In genomic region chr15:73344051-73344450, GRCh38 we compare ENCODE assay signal across 20 cellular contexts. TPM values are rescaled to one million over a fixed set of nuclear protein-coding genes. Genes with fewer than 3 reads are reported as not detected.
DNase-seq lines count a peak whose midpoint lies in the region; ATAC-seq and TF ChIP-seq lines count a peak whose summit lies in the region.
"Had no signal": no experiment of that assay in that cellular context is flagged by ENCODE, and none has a peak within 500 bp of the region (broad histone marks: within the 10 kb centered on the region; RNA-seq: fewer than 3 reads in every experiment).

No MANE protein-coding gene starts in this region.

- no peaks in the 10 kb centered on the region for H3K79me2 ChIP-seq in smooth muscle cell (ENCODE audit: low read depth)

- no peaks in the 10 kb centered on the region for H4K20me1 ChIP-seq in smooth muscle cell (ENCODE audit: low read depth)

- no peak overlapping the region for H3K4me3 ChIP-seq in cardiac muscle cell
- no peak overlapping the region for H3K4me3 ChIP-seq in heart left ventricle
- H3K4me3 ChIP-seq in thyroid gland (replicated peaks in 1 of 3), result no peak overlapping the region
- no peak overlapping the region for H3K4me3 ChIP-seq in smooth muscle cell
- H3K4me3 ChIP-seq: GM23338, Peyer's patch had no signal

- 60 to 72% (median 71%) methylated on average over 3 of the region's 3 CpGs for WGBS in heart left ventricle, 4 donors
- WGBS in thyroid gland, 2 donors, result 79 to 91% methylated on average over 2 to 3 of the region's 3 CpGs
- WGBS in smooth muscle cell (ENCODE audit: low lambda C conversion rate), result 59% methylated on average over 3 of the region's 3 CpGs

- H3K4me1 ChIP-seq in cardiac muscle cell (ENCODE audit: low read depth) (peaks cover 31% of the 10 kb centered on the region), heart left ventricle (peaks cover 0 to 38% (median 8%) of the 10 kb centered on the region in 12 donors), thyroid gland (peaks cover 4 to 14% of the 10 kb centered on the region in 2 donors), smooth muscle cell (ENCODE audit: low read depth) (no peaks in the 10 kb centered on the region)
- H3K4me1 ChIP-seq: Caco-2, Peyer's patch had no signal

- no peak for TF ChIP-seq POLR2A in heart left ventricle (IDR thresholded peaks at IDR 0.05)
- TF ChIP-seq POLR2A in thyroid gland (IDR thresholded peaks at IDR 0.05), result no peak

- H3K4me2 ChIP-seq in smooth muscle cell, result no peak overlapping the region
- H3K4me2 ChIP-seq: GM23338 had no signal

- DNase-seq in cardiac muscle cell (ENCODE audit: low read depth in 1 of 2, low spot score in 1 of 2) (no peak), heart left ventricle (no peak), M059J (ENCODE audit: low read depth) (peak; percentile 80), hepatic stellate cell (ENCODE audit: low spot score) (peak; percentile 71), thyroid gland (no peak), KBM-7 (no peak), smooth muscle cell (lab: John Stamatoyannopoulos, UW; ENCODE audit: unreplicated experiment) (no peak)
- DNase-seq: Caco-2, GDM1, Karpas-422, MV-4-11, NCI-H1417 treated with DMSO at 0.1 percent for 48 hours, NCI-H2029, NCI-H524, Peyer's patch, SIG-M5 had no signal

- H3K27ac ChIP-seq in cardiac muscle cell (peak overlapping the region; percentile 66), heart left ventricle (no peak overlapping the region), thyroid gland (no peak overlapping the region), smooth muscle cell (ENCODE audit: low read depth) (no peak overlapping the region)
- H3K27ac ChIP-seq: 22Rv1, HL-60, Peyer's patch had no signal

- H3K9me3 ChIP-seq in cardiac muscle cell (ENCODE audit: low read depth), result no peaks in the 10 kb centered on the region
- H3K9me3 ChIP-seq in heart left ventricle, result peaks cover 0 to 5% (median 0%) of the 10 kb centered on the region in 12 donors
- no peaks in the 10 kb centered on the region for H3K9me3 ChIP-seq in thyroid gland
- H3K9me3 ChIP-seq in smooth muscle cell (replicated peaks; ENCODE audit: low read depth), result no peaks in the 10 kb centered on the region
- H3K9me3 ChIP-seq: Caco-2, Peyer's patch had no signal

- H3K27me3 ChIP-seq in cardiac muscle cell, result no peaks in the 10 kb centered on the region
- peaks cover 0 to 4% (median 0%) of the 10 kb centered on the region in 9 donors for H3K27me3 ChIP-seq in heart left ventricle
- no peaks in the 10 kb centered on the region for H3K27me3 ChIP-seq in thyroid gland
- no peaks in the 10 kb centered on the region for H3K27me3 ChIP-seq in smooth muscle cell (ENCODE audit: low read depth)
- H3K27me3 ChIP-seq: Peyer's patch had no signal

- ATAC-seq in heart left ventricle (no peak), HG02610 (IDR thresholded peaks at IDR 0.05; ENCODE audit: unreplicated experiment) (no peak)
- ATAC-seq: GM23338 had no signal

- peaks cover 39% of the 10 kb centered on the region for H3K36me3 ChIP-seq in cardiac muscle cell
- no peaks in the 10 kb centered on the region for H3K36me3 ChIP-seq in heart left ventricle
- no peaks in the 10 kb centered on the region for H3K36me3 ChIP-seq in thyroid gland
- H3K36me3 ChIP-seq in smooth muscle cell (ENCODE audit: low read depth), result no peaks in the 10 kb centered on the region
- H3K36me3 ChIP-seq: Peyer's patch had no signal

- in situ Hi-C loops in KBM-7 (cut with MboI; ENCODE audit: low pct_unique_long_range_greater_than_20kb, low sequenced_read_pairs), result no loop called here

- H3F3A ChIP-seq in smooth muscle cell (ENCODE audit: low read depth), result no peaks in the 10 kb centered on the region

- TF ChIP-seq CTCF in cardiac muscle cell (IDR thresholded peaks at IDR 0.05; ENCODE audit: low read depth, low read length) (no peak), heart left ventricle (IDR thresholded peaks at IDR 0.05) (no peak), thyroid gland (IDR thresholded peaks at IDR 0.05) (no peak), smooth muscle cell (IDR thresholded peaks at IDR 0.05; ENCODE audit: borderline replicate concordance, insufficient read depth, poor library complexity, severe bottlenecking) (no peak)

- intact Hi-C loops in heart left ventricle (cut with DNase I), result no loop called here
- intact Hi-C loops in thyroid gland (cut with DNase I), result no loop called here

- H3K9ac ChIP-seq in smooth muscle cell (ENCODE audit: low read depth), result no peak overlapping the region

- no peak overlapping the region for H2AFZ ChIP-seq in smooth muscle cell (ENCODE audit: low read depth)
- H2AFZ ChIP-seq: GM23338 had no signal

RNA-seq across cellular contexts. Expression of gene HCN4, which starts 24.7 kb away (rescaled TPM):
- total RNA-seq in cardiac muscle cell (93.1 and 159 TPM in 2 replicates), heart left ventricle (10 to 100 TPM in 4 of 9 donors, 1 to 10 TPM in 5; 6.0 to 23.0 (median 9.7) TPM), thyroid gland (under 1 TPM in 2 of 4 donors, not detected in 2; under 0.01 to 0.10 TPM), smooth muscle cell (not detected in 2 replicates)
- polyA plus RNA-seq in cardiac muscle cell (59.2 and 102 TPM in 2 replicates), heart left ventricle (1 to 10 TPM; 5.1 to 8.3 TPM), smooth muscle cell (0.07 TPM in 1 of 2 replicates, not detected in the other)
- 0.17 TPM in 1 of 2 replicates, not detected in the other for total RNA-seq in M059J (2014; rRNA removed; shearing (Covaris generic))

Comparison
In these comparisons a context has a peak if more than half of its experiments do, and no peak if none do; other contexts are left out.
1. DNase-seq: peak in M059J (single experiment) and hepatic stellate cell (single experiment); none in cardiac muscle cell (0 of 2), heart left ventricle (0 of 5), thyroid gland (0 of 2), KBM-7 (single experiment) and smooth muscle cell (single experiment).